Comparison of ENCODE assay signal across 26 cellular contexts in genomic region chrX:144819406-144819805, GRCh38.
"Had no signal": no experiment of that assay in that cellular context is flagged by ENCODE, and none has a peak within 500 bp of the region (broad histone marks: within the 10 kb centered on the region; RNA-seq: fewer than 3 reads in every experiment).

No MANE protein-coding gene starts in this region.

- H3K4me3 Mint-ChIP-seq: activated B cell treated with CpG ODN at 0.5 μM for 24 hours; activated CD4-positive, alpha-beta T cell treated with anti-CD3 and anti-CD28 coated beads, Interleukin-2, amount 10 ng/mL, durations not matched to agents 24 days and 14 days; activated CD8-positive, alpha-beta memory T cell treated with anti-CD3 and anti-CD28 coated beads, Interleukin-2, amount 10 ng/mL, durations not matched to agents 7 days and 5 days; activated naive CD8-positive, alpha-beta T cell; activated T-cell treated with anti-CD3 and anti-CD28 coated beads, Interleukin-2, amount 50 U/mL, for 24 hours; activated T-helper 1 cell treated with anti-CD3 and anti-CD28 coated beads, Interleukin-12 subunit alpha, Interleukin-12 subunit beta, Interleukin-2, Interleukin-4 antibody, amounts not matched to agents 30 ng/mL and 10 ng/mL and 1 ng/mL, durations not matched to agents 14 hours and 24 hours and 36 hours; brain; IgD-negative memory B cell; T-helper 1 cell treated with Interleukin-12 subunit alpha and Interleukin-12 subunit beta and Interleukin-4 antibody, amounts not matched to agents 30 μg/mL and 1 μg/mL, for 36 hours had no signal

- H3K4me3 ChIP-seq: cardiac muscle cell, PC-9 had no signal

- H3K36me3 Mint-ChIP-seq: activated CD8-positive, alpha-beta memory T cell treated with anti-CD3 and anti-CD28 coated beads, Interleukin-2, amount 10 ng/mL, durations not matched to agents 7 days and 5 days; activated naive CD8-positive, alpha-beta T cell; brain; IgD-negative memory B cell had no signal

- H3K4me2 ChIP-seq: PC-9 had no signal

- H3K9me3 Mint-ChIP-seq: activated CD4-positive, alpha-beta T cell treated with anti-CD3 and anti-CD28 coated beads, Interleukin-2, amount 10 ng/mL, durations not matched to agents 24 days and 14 days; activated T-helper 1 cell treated with anti-CD3 and anti-CD28 coated beads, Interleukin-12 subunit alpha, Interleukin-12 subunit beta, Interleukin-2, Interleukin-4 antibody, amounts not matched to agents 30 ng/mL and 10 ng/mL and 1 ng/mL, durations not matched to agents 14 hours and 24 hours and 36 hours; T-helper 1 cell treated with Interleukin-12 subunit alpha and Interleukin-12 subunit beta and Interleukin-4 antibody, amounts not matched to agents 30 μg/mL and 1 μg/mL, for 36 hours had no signal

- H3K27me3 ChIP-seq: cardiac muscle cell had no signal

- H2AFZ ChIP-seq: PC-9 had no signal

- H3K27me3 Mint-ChIP-seq: activated B cell treated with CpG ODN at 0.5 μM for 24 hours; activated CD4-positive, alpha-beta T cell treated with anti-CD3 and anti-CD28 coated beads, Interleukin-2, amount 10 ng/mL, durations not matched to agents 24 days and 14 days; activated CD8-positive, alpha-beta memory T cell treated with anti-CD3 and anti-CD28 coated beads, Interleukin-2, amount 10 ng/mL, durations not matched to agents 7 days and 5 days; activated naive CD8-positive, alpha-beta T cell; activated T-cell treated with anti-CD3 and anti-CD28 coated beads, Interleukin-2, amount 50 U/mL, for 24 hours; IgD-negative memory B cell had no signal

- H3K4me1 Mint-ChIP-seq: activated B cell treated with CpG ODN at 0.5 μM for 24 hours; activated CD4-positive, alpha-beta T cell treated with anti-CD3 and anti-CD28 coated beads, Interleukin-2, amount 10 ng/mL, durations not matched to agents 24 days and 14 days; activated CD8-positive, alpha-beta memory T cell treated with anti-CD3 and anti-CD28 coated beads, Interleukin-2, amount 10 ng/mL, durations not matched to agents 7 days and 5 days; brain; IgD-negative memory B cell had no signal

- ATAC-seq: activated CD8-positive, alpha-beta memory T cell treated with anti-CD3 and anti-CD28 coated beads, Interleukin-2, amount 10 ng/mL, durations not matched to agents 7 days and 5 days had no signal

- DNase-seq: activated B cell treated with CpG ODN at 0.5 μM for 24 hours; activated CD4-positive, alpha-beta T cell treated with anti-CD3 and anti-CD28 coated beads for 1 hour; activated CD4-positive, alpha-beta T cell treated with anti-CD3 and anti-CD28 coated beads, Interleukin-2, amount 10 ng/mL, durations not matched to agents 24 days and 14 days; activated CD4-positive, alpha-beta T cell treated with anti-CD3 and anti-CD28 coated beads, Interleukin-2, amount 50 U/mL, for 48 hours; activated CD8-positive, alpha-beta memory T cell treated with anti-CD3 and anti-CD28 coated beads, Interleukin-2, amount 10 ng/mL, durations not matched to agents 7 days and 5 days; activated effector memory CD4-positive, alpha-beta T cell treated with Interleukin-2 at 50 U/mL for 16 hours; activated naive CD4-positive, alpha-beta T cell treated with Interleukin-2 at 50 U/mL for 16 hours; activated T-cell treated with anti-CD3 and anti-CD28 coated beads, Interleukin-2, amount 50 U/mL, for 24 hours; amygdala; KG1; NCI-H1105; NCI-H1436; NCI-H1694 treated with DMSO at 0.1 percent for 48 hours; NCI-H2029 treated with DMSO at 0.1 percent for 48 hours; NCI-H345; NCI-H510A; NCI-H69; NK-92 treated with Interleukin-12 subunit alpha and Interleukin-12 subunit beta, amount 100 ng/mL, for 24 hours; PC-9; SHP77 treated with DMSO at 0.1 percent for 48 hours had no signal

- H3K27ac ChIP-seq: cardiac muscle cell, PC-9 had no signal

- H3K27ac Mint-ChIP-seq: activated B cell treated with CpG ODN at 0.5 μM for 24 hours; activated CD4-positive, alpha-beta T cell treated with anti-CD3 and anti-CD28 coated beads, Interleukin-2, amount 10 ng/mL, durations not matched to agents 24 days and 14 days; activated CD8-positive, alpha-beta memory T cell treated with anti-CD3 and anti-CD28 coated beads, Interleukin-2, amount 10 ng/mL, durations not matched to agents 7 days and 5 days; activated naive CD8-positive, alpha-beta T cell; activated T-cell treated with anti-CD3 and anti-CD28 coated beads, Interleukin-2, amount 50 U/mL, for 24 hours; activated T-helper 1 cell treated with anti-CD3 and anti-CD28 coated beads, Interleukin-12 subunit alpha, Interleukin-12 subunit beta, Interleukin-2, Interleukin-4 antibody, amounts not matched to agents 30 ng/mL and 10 ng/mL and 1 ng/mL, durations not matched to agents 14 hours and 24 hours and 36 hours; brain; IgD-negative memory B cell; T-helper 1 cell treated with Interleukin-12 subunit alpha and Interleukin-12 subunit beta and Interleukin-4 antibody, amounts not matched to agents 30 μg/mL and 1 μg/mL, for 36 hours had no signal

- H3K36me3 ChIP-seq: cardiac muscle cell had no signal
